Comparison of ENCODE assay signal across 8 cellular contexts in genomic region chr12:77064891-77065360, GRCh38. TPM values are rescaled to one million over a fixed set of nuclear protein-coding genes. Genes with fewer than 3 reads are reported as not detected.
DNase-seq lines count a peak whose midpoint lies in the region; ATAC-seq and TF ChIP-seq lines count a peak whose summit lies in the region.

No MANE protein-coding gene starts in this region.

- peak; percentile 3 for ATAC-seq in GM21381 (IDR thresholded peaks at IDR 0.05; ENCODE audit: unreplicated experiment)

- H3K9ac ChIP-seq in HUES6 (ENCODE audit: low read length) = peak overlapping the region; percentile 99
- H3K9ac ChIP-seq in parathyroid adenoma = no peak overlapping the region

- peak overlapping the region; percentile 96 for H3K27ac ChIP-seq in HUES6 (ENCODE audit: low read depth, low read length)
- H3K27ac ChIP-seq in parathyroid adenoma = no peak overlapping the region

- peak overlapping the region; percentile 92 for H3K4me3 ChIP-seq in HUES6 (ENCODE audit: low read depth, low read length)
- H3K4me3 ChIP-seq in fibroblast of villous mesenchyme (ENCODE audit: low read depth, low read length) = peak overlapping the region; percentile 80
- peak overlapping the region; percentile 68 for H3K4me3 ChIP-seq in parathyroid adenoma (ENCODE audit: low read depth, low read length)

- H3K9me3 ChIP-seq in HUES6 (ENCODE audit: control insufficient read depth, insufficient read depth, low read depth, low read length) (no peaks in the 10 kb centered on the region), parathyroid adenoma (ENCODE audit: control insufficient read depth, low read length) (no peaks in the 10 kb centered on the region)

- H3K36me3 Mint-ChIP-seq in CD14-positive monocyte = peaks cover 0 to 10% of the 10 kb centered on the region in 2 donors
- H3K36me3 Mint-ChIP-seq in activated CD4-positive, alpha-beta T cell treated with anti-CD3 and anti-CD28 coated beads, Interleukin-2, amount 10 ng/mL, durations not matched to agents 24 days and 14 days (ENCODE audit: low read depth) = peaks cover 30% of the 10 kb centered on the region

- peaks cover 32% of the 10 kb centered on the region for H3K36me3 ChIP-seq in HUES6 (ENCODE audit: control insufficient read depth, insufficient read depth, low read length)
- H3K36me3 ChIP-seq in parathyroid adenoma (ENCODE audit: control insufficient read depth, insufficient read depth, low read length) = no peaks in the 10 kb centered on the region

- peaks cover 33% of the 10 kb centered on the region for H3K4me1 Mint-ChIP-seq in CD14-positive monocyte
- H3K4me1 Mint-ChIP-seq in activated CD4-positive, alpha-beta T cell treated with anti-CD3 and anti-CD28 coated beads, Interleukin-2, amount 10 ng/mL, durations not matched to agents 24 days and 14 days = peaks cover 38% of the 10 kb centered on the region

- H3K4me1 ChIP-seq in HUES6 (ENCODE audit: control insufficient read depth, insufficient read depth, low read length) (peaks cover 13% of the 10 kb centered on the region), parathyroid adenoma (no peaks in the 10 kb centered on the region)

- intact Hi-C loops in CD14-positive monocyte (cut with micrococcal nuclease) = no loop called here
- intact Hi-C loops in activated CD4-positive, alpha-beta T cell treated with anti-CD3 and anti-CD28 coated beads, Interleukin-2, amount 10 ng/mL, durations not matched to agents 24 days and 14 days (cut with micrococcal nuclease) = loop anchor here (1.0 to 5.0 kb wide), 3 partner anchors 16 to 506 kb away; partner anchors contain the start of genes OSBPL8 and ZDHHC17

- H3K4me3 Mint-ChIP-seq in CD14-positive monocyte = peak overlapping the region; percentile 86 to 91
- H3K4me3 Mint-ChIP-seq in activated CD4-positive, alpha-beta T cell treated with anti-CD3 and anti-CD28 coated beads, Interleukin-2, amount 10 ng/mL, durations not matched to agents 24 days and 14 days = peak overlapping the region; percentile 90

- no peak overlapping the region for H3K27ac Mint-ChIP-seq in CD14-positive monocyte
- peak overlapping the region; percentile 80 for H3K27ac Mint-ChIP-seq in activated CD4-positive, alpha-beta T cell treated with anti-CD3 and anti-CD28 coated beads, Interleukin-2, amount 10 ng/mL, durations not matched to agents 24 days and 14 days

- H3K4me2 ChIP-seq in parathyroid adenoma (ENCODE audit: low read length) = peak overlapping the region; percentile 93

- H3K27me3 Mint-ChIP-seq in CD14-positive monocyte (ENCODE audit: low read depth in 3 of 3) = peaks cover 9 to 11% (median 10%) of the 10 kb centered on the region in 3 donors
- H3K27me3 Mint-ChIP-seq in activated CD4-positive, alpha-beta T cell treated with anti-CD3 and anti-CD28 coated beads, Interleukin-2, amount 10 ng/mL, durations not matched to agents 24 days and 14 days = peaks cover 14% of the 10 kb centered on the region

- H2AFZ ChIP-seq in parathyroid adenoma = peak overlapping the region; percentile 89

- DNase-seq in CD14-positive monocyte (ENCODE audit: low spot score) (no peak), fibroblast of villous mesenchyme (ENCODE audit: low read depth) (no peak), cerebellar nuclear complex (lab: John Stamatoyannopoulos, UW) (no peak), SKM-1 treated with dmso at 0.1 percent for 144 hours (lab: John Stamatoyannopoulos, UW; ENCODE audit: unreplicated experiment) (no peak)
- DNase-seq in activated CD4-positive, alpha-beta T cell treated with anti-CD3 and anti-CD28 coated beads, Interleukin-2, amount 10 ng/mL, durations not matched to agents 24 days and 14 days = peak; percentile 80

- no peaks in the 10 kb centered on the region for H3K79me2 ChIP-seq in parathyroid adenoma

- H3K9me3 Mint-ChIP-seq in CD14-positive monocyte = peaks cover 0 to 3% (median 0%) of the 10 kb centered on the region in 7 donors
- H3K9me3 Mint-ChIP-seq in activated CD4-positive, alpha-beta T cell treated with anti-CD3 and anti-CD28 coated beads, Interleukin-2, amount 10 ng/mL, durations not matched to agents 24 days and 14 days = no peaks in the 10 kb centered on the region

- H3K27me3 ChIP-seq in HUES6 (ENCODE audit: control insufficient read depth, insufficient read depth, low read length) (no peaks in the 10 kb centered on the region), parathyroid adenoma (ENCODE audit: control insufficient read depth, insufficient read depth, low read length) (no peaks in the 10 kb centered on the region)

- TF ChIP-seq CTCF in CD14-positive monocyte (IDR thresholded peaks at IDR 0.05) = no peak
- no peak for TF ChIP-seq CTCF in fibroblast of villous mesenchyme (IDR thresholded peaks at IDR 0.05; ENCODE audit: insufficient read depth, low read depth, low read length)
- TF ChIP-seq CTCF in parathyroid adenoma (IDR thresholded peaks at IDR 0.05) = no peak

RNA-seq across cellular contexts. Expression of gene E2F7, which starts 0.4 kb away (rescaled TPM):
- polyA plus RNA-seq in CD14-positive monocyte = not detected
- 16.8 and 20.0 TPM in 2 replicates for total RNA-seq in activated CD4-positive, alpha-beta T cell treated with anti-CD3 and anti-CD28 coated beads, Interleukin-2, amount 10 ng/mL, durations not matched to agents 24 days and 14 days
- 10.4 and 17.4 TPM in 2 replicates for total RNA-seq in fibroblast of villous mesenchyme
